In genomic region chr1:32063261-32063681, GRCh38 we compare ENCODE assay signal across 8 cellular contexts. TPM values are rescaled to one million over a fixed set of nuclear protein-coding genes. Genes with fewer than 3 reads are reported as not detected.
DNase-seq lines count a peak whose midpoint lies in the region; ATAC-seq and TF ChIP-seq lines count a peak whose summit lies in the region.

No MANE protein-coding gene starts in this region.

- H3K36me3 ChIP-seq in BE2C: peaks cover 11% of the 10 kb centered on the region
- peaks cover 2 to 43% (median 24%) of the 10 kb centered on the region in 4 donors for H3K36me3 ChIP-seq in stomach

- peak overlapping the region in 4 of 5 donors; percentile 12 to 61 (median 35) for H3K27ac ChIP-seq in stomach

- no peak overlapping the region for H3K4me3 ChIP-seq in BE2C (ENCODE audit: low read depth, low read length)
- H3K4me3 ChIP-seq in astrocyte of the spinal cord (ENCODE audit: low read depth, low read length): no peak overlapping the region
- no peak overlapping the region for H3K4me3 ChIP-seq in stomach

- intact Hi-C loops in stomach (cut with DNase I; ENCODE audit: low total_unique reads): loop anchor here (10.0 kb wide), 1 partner anchor 48 kb away; the partner anchor contains the start of gene KHDRBS1

- H3K4me1 ChIP-seq in BE2C: peaks cover 7% of the 10 kb centered on the region
- H3K4me1 ChIP-seq in stomach: peaks cover 11 to 38% (median 27%) of the 10 kb centered on the region in 4 donors

- ATAC-seq in GM18517 (IDR thresholded peaks at IDR 0.05; ENCODE audit: unreplicated experiment) (no peak), GM18873 (IDR thresholded peaks at IDR 0.05; ENCODE audit: low FRiP score, unreplicated experiment) (no peak)

- TF ChIP-seq CTCF in BE2C (IDR thresholded peaks at IDR 0.05; ENCODE audit: low read depth, low read length): peak; percentile 60
- TF ChIP-seq CTCF in GM13977 (IDR thresholded peaks at IDR 0.05; ENCODE audit: extremely low read depth, insufficient read depth, missing control alignments): peak; percentile 61
- peak; percentile 57 for TF ChIP-seq CTCF in astrocyte of the spinal cord (IDR thresholded peaks at IDR 0.05; ENCODE audit: low read depth, low read length)
- peak in 5 of 7 experiments; percentile 43 to 66 (median 54) for TF ChIP-seq CTCF in stomach (IDR thresholded peaks at IDR 0.05)

- WGBS in stomach, 5 donors: 17 to 30% (median 23%) methylated on average over 1 of the region's 1 CpG

- DNase-seq in BE2C: peak; percentile 16
- DNase-seq in GM13977 (ENCODE audit: low spot score): peak; percentile 42
- DNase-seq in NCI-H524 (lab: John Stamatoyannopoulos, UW): peak; percentile 63 to 86
- peak; percentile 74 for DNase-seq in astrocyte of the spinal cord (ENCODE audit: low read depth, low spot score)
- DNase-seq in iPS-NIHi7 (ENCODE audit: extremely low spot score): peak; percentile 30
- no peak for DNase-seq in stomach

- TF ChIP-seq POLR2A in stomach (IDR thresholded peaks at IDR 0.05): no peak

- H3K27me3 ChIP-seq in BE2C (no peaks in the 10 kb centered on the region), stomach (no peaks in the 10 kb centered on the region)

- H3K9me3 ChIP-seq in BE2C: no peaks in the 10 kb centered on the region
- no peaks in the 10 kb centered on the region for H3K9me3 ChIP-seq in stomach

- no peak for TF ChIP-seq EP300 in stomach (IDR thresholded peaks at IDR 0.05)

- in situ Hi-C loops in GM13977 (cut with MboI; ENCODE audit: low pct_unique_long_range_greater_than_20kb, low sequenced_read_pairs, unreplicated experiment): loop anchor here (25.0 kb wide), 1 partner anchor 401 kb away; no protein-coding TSS in a partner anchor
- in situ Hi-C loops in astrocyte of the spinal cord (cut with HindIII; ENCODE audit: low sequenced_read_pairs): no loop called here

RNA-seq across cellular contexts. Expression of gene TMEM39B, which starts 9.5 kb away (rescaled TPM):
- polyA plus RNA-seq in BE2C (2012; ENCODE audit: insufficient read depth, insufficient read length, low read depth): 24.7 TPM
- total RNA-seq in stomach: 1 to 10 TPM in 4 of 5 donors, not detected in 1; 2.2 to 6.2 (median 3.4) TPM
- polyA plus RNA-seq in stomach: 1 to 10 TPM; 4.7 to 9.7 (median 6.4) TPM

RNA-seq across cellular contexts. Expression of gene KPNA6, which starts 44.6 kb away (rescaled TPM):
- polyA plus RNA-seq in BE2C (2012; ENCODE audit: insufficient read depth, insufficient read length, low read depth): 8.3 TPM
- total RNA-seq in stomach: 10 to 100 TPM; 14.6 to 38.0 (median 32.6) TPM
- 10 to 100 TPM in 1 of 3 donors, 1 to 10 TPM in 2; 7.6 to 11.3 (median 8.5) TPM for polyA plus RNA-seq in stomach

RNA-seq across cellular contexts. Expression of gene KHDRBS1, which starts 49.6 kb away (rescaled TPM):
- polyA plus RNA-seq in BE2C (2012; ENCODE audit: insufficient read depth, insufficient read length, low read depth): 104 TPM
- total RNA-seq in stomach: 10 to 100 TPM; 21.4 to 99.9 (median 76.9) TPM
- polyA plus RNA-seq in stomach: 10 to 100 TPM; 50.3 to 64.5 (median 53.6) TPM
